Comparison of ENCODE assay signal across 8 cellular contexts in the genomic region with DNA sequence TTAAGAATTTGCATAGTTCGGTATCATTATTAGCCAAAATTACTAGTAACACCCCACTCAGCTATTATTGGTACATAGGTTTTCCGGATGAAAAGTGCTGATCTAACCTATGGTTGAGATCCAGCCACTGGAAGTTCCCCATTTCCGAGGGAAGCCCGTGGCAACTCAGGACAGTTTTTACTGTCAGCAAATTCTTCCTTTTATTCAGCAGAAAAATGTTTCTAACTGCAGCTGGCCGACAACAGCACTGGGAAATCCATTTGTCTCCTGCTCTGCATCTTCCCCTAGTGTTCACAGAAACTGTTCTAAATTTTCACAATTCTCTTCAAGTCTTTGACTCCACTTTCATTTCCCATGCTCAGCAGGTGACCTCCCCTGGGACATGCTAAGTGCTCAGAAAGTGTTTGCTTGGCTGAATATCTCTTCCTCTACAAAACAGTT. TPM values are rescaled to one million over a fixed set of nuclear protein-coding genes. Genes with fewer than 3 reads are reported as not detected.
DNase-seq lines count a peak whose midpoint lies in the region; ATAC-seq, FAIRE-seq and TF ChIP-seq lines count a peak whose summit lies in the region.

No MANE protein-coding gene starts in this region.

- no peaks in the 10 kb centered on the region for H3K27me3 ChIP-seq in Karpas-422 (ENCODE audit: low read length)
- H3K27me3 ChIP-seq in neural progenitor cell, result no peaks in the 10 kb centered on the region
- no peaks in the 10 kb centered on the region for H3K27me3 ChIP-seq in testis

- H3K79me2 ChIP-seq in Karpas-422 (ENCODE audit: low read length) (no peaks in the 10 kb centered on the region), neural progenitor cell (ENCODE audit: low read depth) (no peaks in the 10 kb centered on the region)

- H2AFZ ChIP-seq in Karpas-422 (ENCODE audit: low read length), result peak overlapping the region; percentile 16
- no peak overlapping the region for H2AFZ ChIP-seq in neural progenitor cell (replicated peaks)

- intact Hi-C loops in testis (cut with DNase I; ENCODE audit: low total_unique reads), result no loop called here

- DNase-seq in Karpas-422 (peak; percentile 95), neural progenitor cell (ENCODE audit: low spot score) (peak; percentile 34), DMS153 treated with DMSO at 0.1 percent for 48 hours (lab: John Stamatoyannopoulos, UW; ENCODE audit: unreplicated experiment) (no peak), testis (no peak), COR-L47 (lab: John Stamatoyannopoulos, UW) (no peak), D721Med (ENCODE audit: insufficient read length, low spot score) (no peak)

- no peak for TF ChIP-seq CTCF in neural progenitor cell (IDR thresholded peaks at IDR 0.05)
- TF ChIP-seq CTCF in testis (IDR thresholded peaks at IDR 0.05), result no peak
- TF ChIP-seq CTCF in D721Med (IDR thresholded peaks at IDR 0.05; ENCODE audit: insufficient read depth, missing control alignments), result no peak

- H4K20me1 ChIP-seq in Karpas-422 (ENCODE audit: insufficient read depth, low read depth, low read length) (no peaks in the 10 kb centered on the region), neural progenitor cell (ENCODE audit: low read depth) (no peaks in the 10 kb centered on the region)

- peak; percentile 62 for ATAC-seq in GM19025 (IDR thresholded peaks at IDR 0.05; ENCODE audit: low read depth, unreplicated experiment)
- ATAC-seq in HG02588 (IDR thresholded peaks at IDR 0.05; ENCODE audit: unreplicated experiment), result peak; percentile 66

- H3K9me3 ChIP-seq in Karpas-422 (ENCODE audit: low read length) (no peaks in the 10 kb centered on the region), neural progenitor cell (ENCODE audit: low read depth) (no peaks in the 10 kb centered on the region), testis (no peaks in the 10 kb centered on the region)

- H3K36me3 Mint-ChIP-seq in neural progenitor cell, result no peaks in the 10 kb centered on the region

- peaks cover 2% of the 10 kb centered on the region for H3K27me3 Mint-ChIP-seq in neural progenitor cell (ENCODE audit: insufficient read depth, low read depth)

- WGBS in testis, 2 donors, result 49 to 66% methylated on average over 5 of the region's 5 CpGs

- no peak overlapping the region for H3K27ac Mint-ChIP-seq in neural progenitor cell

- H3K9me3 Mint-ChIP-seq in neural progenitor cell, result no peaks in the 10 kb centered on the region

- peak overlapping the region; percentile 98 for H3K27ac ChIP-seq in Karpas-422 (ENCODE audit: low read length)
- H3K27ac ChIP-seq in neural progenitor cell, result peak overlapping the region; percentile 94
- no peak overlapping the region for H3K27ac ChIP-seq in testis

- FAIRE-seq in D721Med (lab: Jason Lieb, UNC), result no peak

- TF ChIP-seq POLR2A in testis (IDR thresholded peaks at IDR 0.05), result no peak

- H3K9me2 ChIP-seq in Karpas-422 (replicated peaks; ENCODE audit: insufficient read depth, low read length), result no peaks in the 10 kb centered on the region

- H3F3A ChIP-seq in neural progenitor cell (ENCODE audit: low read depth), result peaks cover 17% of the 10 kb centered on the region

- H3K4me1 Mint-ChIP-seq in neural progenitor cell, result peaks cover 20% of the 10 kb centered on the region

- no peaks in the 10 kb centered on the region for H3K36me3 ChIP-seq in Karpas-422 (ENCODE audit: insufficient read depth, low read length)
- H3K36me3 ChIP-seq in neural progenitor cell, result no peaks in the 10 kb centered on the region
- H3K36me3 ChIP-seq in testis (ENCODE audit: low read depth, missing control alignments), result no peaks in the 10 kb centered on the region

- H3K9ac ChIP-seq in Karpas-422 (ENCODE audit: low read length) (peak overlapping the region; percentile 62), neural progenitor cell (no peak overlapping the region)

- H3K4me2 ChIP-seq in Karpas-422 (ENCODE audit: low read depth, low read length, poor library complexity, severe bottlenecking) (peak overlapping the region; percentile 82), neural progenitor cell (peak overlapping the region; percentile 65)

- H3K4me3 Mint-ChIP-seq in neural progenitor cell, result no peak overlapping the region

- H3K4me1 ChIP-seq in Karpas-422 (ENCODE audit: low read length) (peaks cover 46% of the 10 kb centered on the region), neural progenitor cell (peaks cover 21% of the 10 kb centered on the region), testis (peaks cover 20% of the 10 kb centered on the region)

- H3K4me3 ChIP-seq in Karpas-422 (ENCODE audit: low read length) (peak overlapping the region; percentile 64), neural progenitor cell (no peak overlapping the region), testis (no peak overlapping the region)

RNA-seq across cellular contexts. Expression of gene MMD, which starts 15.6 kb away (rescaled TPM):
- 43.7 and 73.6 TPM in 2 replicates for total RNA-seq in Karpas-422 (2014; rRNA removed; shearing (Covaris generic); ENCODE audit: low replicate concordance)
- total RNA-seq in neural progenitor cell (ENCODE audit: low replicate concordance), result 73.7 and 122 TPM in 2 replicates
- 10 to 100 TPM; 53.7 to 73.1 TPM for total RNA-seq in testis
- 38.3 TPM for polyA plus RNA-seq in testis (ENCODE audit: insufficient read depth, low read depth, low replicate concordance)

Comparison
In these comparisons a context has a peak if more than half of its experiments do, and no peak if none do; other contexts are left out.
1. DNase-seq: peak in Karpas-422 (single experiment) and neural progenitor cell (single experiment); none in DMS153 treated with DMSO at 0.1 percent for 48 hours (single experiment), testis (single experiment), COR-L47 (single experiment) and D721Med (single experiment).
2. H3K27ac ChIP-seq: peak in Karpas-422 (single experiment) and neural progenitor cell (single experiment); none in testis (0 of 2).